ENCODE assay signal across 15 cellular contexts in the genomic region with DNA sequence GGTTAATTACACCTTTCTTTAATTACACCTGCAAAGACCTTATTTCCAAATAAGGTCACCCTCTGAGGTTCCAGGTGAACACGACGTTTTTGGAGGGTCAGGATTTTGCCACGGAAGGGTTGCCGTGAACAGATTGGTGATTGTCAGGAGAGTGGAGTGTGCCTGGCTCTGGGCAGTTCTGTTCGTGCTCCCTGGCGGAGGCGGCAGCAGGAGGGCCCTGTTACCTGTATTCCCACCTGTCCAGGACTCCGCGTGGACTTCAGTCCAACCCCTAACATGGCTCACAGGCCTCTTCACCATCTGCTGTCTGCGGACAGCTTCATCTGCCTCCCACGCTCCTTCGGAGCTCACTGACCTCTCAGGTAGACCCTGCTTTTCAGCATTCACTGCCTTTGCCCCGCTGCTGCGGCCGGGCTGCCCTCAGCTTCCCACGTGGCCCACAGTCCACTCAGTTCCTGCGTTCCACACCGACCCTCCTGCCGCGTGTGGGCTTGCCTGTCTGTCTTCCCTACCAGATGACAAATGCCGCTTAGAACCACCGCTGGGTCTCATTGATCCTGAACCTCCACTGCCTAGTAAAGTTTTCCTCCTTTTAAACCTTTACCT.
DNase-seq lines count a peak whose midpoint lies in the region; ATAC-seq and TF ChIP-seq lines count a peak whose summit lies in the region.
"Had no signal": no experiment of that assay in that cellular context is flagged by ENCODE, and none has a peak within 500 bp of the region (broad histone marks: within the 10 kb centered on the region; RNA-seq: fewer than 3 reads in every experiment).

No MANE protein-coding gene starts in this region.

- no peaks in the 10 kb centered on the region for H3K9me1 ChIP-seq in IMR-90 (ENCODE audit: insufficient read depth, low read length)

- H3K14ac ChIP-seq in IMR-90 (replicated peaks; ENCODE audit: low read depth, low read length): no peak overlapping the region

- TF ChIP-seq POLR2A in IMR-90 (IDR thresholded peaks at IDR 0.05; ENCODE audit: low read depth, low read length) (no peak), vagina (IDR thresholded peaks at IDR 0.05) (no peak), right lobe of liver (IDR thresholded peaks at IDR 0.05) (no peak)

- in situ Hi-C loops in IMR-90 (cut with MboI; ENCODE audit: low sequenced_read_pairs): no loop called here

- peak overlapping the region; percentile 21 for H2AFZ ChIP-seq in IMR-90 (replicated peaks; ENCODE audit: low read length, poor library complexity)
- H2AFZ ChIP-seq: GM23248 had no signal

- H3K4ac ChIP-seq in IMR-90 (ENCODE audit: low read depth, low read length): no peak overlapping the region

- H3K27me3 ChIP-seq in IMR-90 (ENCODE audit: control insufficient read depth, insufficient read depth, low read length): peaks cover 6% of the 10 kb centered on the region; the same call in 1 of the 2 replicates
- no peaks in the 10 kb centered on the region for H3K27me3 ChIP-seq in vagina
- no peaks in the 10 kb centered on the region for H3K27me3 ChIP-seq in right lobe of liver
- H3K27me3 ChIP-seq: BLaER1 treated with 17β-estradiol and CSF1 and Interleukin-3, amounts not matched to agents 10 nM and 100 nM had no signal

- no peak overlapping the region for H4K91ac ChIP-seq in IMR-90 (ENCODE audit: insufficient read depth, low read depth, low read length)

- no peaks in the 10 kb centered on the region for H3K79me1 ChIP-seq in IMR-90 (ENCODE audit: low read depth in 1 of 2, low read length in 2 of 2)

- intact Hi-C loops in activated CD4-positive, alpha-beta T cell treated with anti-CD3 and anti-CD28 coated beads, Interleukin-2, amount 10 ng/mL, durations not matched to agents 24 days and 14 days (cut with micrococcal nuclease): no loop called here
- intact Hi-C loops in IMR-90 (cut with micrococcal nuclease) (no loop called here), vagina (cut with DNase I) (no loop called here), right lobe of liver (cut with DNase I) (no loop called here)

- no peak overlapping the region for H3K27ac ChIP-seq in IMR-90 (ENCODE audit: insufficient read depth, low read length)
- no peak overlapping the region for H3K27ac ChIP-seq in vagina
- H3K27ac ChIP-seq in right lobe of liver: no peak overlapping the region
- H3K27ac ChIP-seq: 22Rv1; BLaER1 treated with 17β-estradiol and CSF1 and Interleukin-3, amounts not matched to agents 10 nM and 100 nM; GM23248 had no signal

- H3K4me3 ChIP-seq in IMR-90 (ENCODE audit: insufficient read depth, low read depth, low read length): no peak overlapping the region
- no peak overlapping the region for H3K4me3 ChIP-seq in vagina
- H3K4me3 ChIP-seq in right lobe of liver: no peak overlapping the region
- H3K4me3 ChIP-seq: BLaER1 treated with 17β-estradiol and CSF1 and Interleukin-3, amounts not matched to agents 10 nM and 100 nM; GM12878; GM23248 had no signal

- no peak overlapping the region for H4K8ac ChIP-seq in IMR-90 (ENCODE audit: low read depth in 2 of 2, low read length in 2 of 2)

- no peak overlapping the region for H3K56ac ChIP-seq in IMR-90 (ENCODE audit: extremely low read depth, insufficient read depth, low read length)

- no peaks in the 10 kb centered on the region for H3K9me3 Mint-ChIP-seq in activated CD4-positive, alpha-beta T cell treated with anti-CD3 and anti-CD28 coated beads, Interleukin-2, amount 10 ng/mL, durations not matched to agents 24 days and 14 days
- no peaks in the 10 kb centered on the region for H3K9me3 Mint-ChIP-seq in nephron progenitor cell

- H3K9me3 ChIP-seq in IMR-90 (ENCODE audit: control insufficient read depth, insufficient read depth, low read length): 0 out of 2 replicates have a peak, but pooled peaks cover 6% of the 10 kb centered on the region
- H3K9me3 ChIP-seq in vagina: no peaks in the 10 kb centered on the region
- no peaks in the 10 kb centered on the region for H3K9me3 ChIP-seq in right lobe of liver
- H3K9me3 ChIP-seq: BLaER1 treated with 17β-estradiol and CSF1 and Interleukin-3, amounts not matched to agents 10 nM and 100 nM had no signal

- H4K5ac ChIP-seq in IMR-90 (ENCODE audit: low read depth, low read length): no peak overlapping the region

- no peak overlapping the region for H3K27ac Mint-ChIP-seq in activated CD4-positive, alpha-beta T cell treated with anti-CD3 and anti-CD28 coated beads, Interleukin-2, amount 10 ng/mL, durations not matched to agents 24 days and 14 days
- H3K27ac Mint-ChIP-seq in nephron progenitor cell: peak overlapping the region; percentile 95
- H3K27ac Mint-ChIP-seq: CD4-positive, CD25-positive, alpha-beta regulatory T cell; IgD-negative memory B cell had no signal

- no peaks in the 10 kb centered on the region for H4K20me1 ChIP-seq in IMR-90 (ENCODE audit: insufficient read depth, low read length)
- H4K20me1 ChIP-seq: BLaER1 treated with 17β-estradiol and CSF1 and Interleukin-3, amounts not matched to agents 10 nM and 100 nM had no signal

- DNase-seq in activated CD4-positive, alpha-beta T cell treated with anti-CD3 and anti-CD28 coated beads, Interleukin-2, amount 10 ng/mL, durations not matched to agents 24 days and 14 days: peak; percentile 39
- no peak for DNase-seq in activated CD4-positive, alpha-beta T cell treated with anti-CD3 and anti-CD28 coated beads for 48 hours
- DNase-seq in IMR-90 (no peak), nephron progenitor cell (no peak), vagina (ENCODE audit: extremely low spot score in 2 of 2) (peak; percentile 67 to 81), right lobe of liver (no peak)
- DNase-seq: Calu3; CD4-positive, CD25-positive, alpha-beta regulatory T cell; DMS79; GM23248 had no signal

- H3K36me3 ChIP-seq in IMR-90 (ENCODE audit: control insufficient read depth, insufficient read depth, low read length) (no peaks in the 10 kb centered on the region), vagina (no peaks in the 10 kb centered on the region), right lobe of liver (no peaks in the 10 kb centered on the region)
- H3K36me3 ChIP-seq: BLaER1 treated with 17β-estradiol and CSF1 and Interleukin-3, amounts not matched to agents 10 nM and 100 nM had no signal

- H2BK15ac ChIP-seq in IMR-90 (ENCODE audit: low read depth, low read length): no peak overlapping the region

- no peak for TF ChIP-seq CTCF in IMR-90 (conservative IDR thresholded peaks at IDR 0.05; ENCODE audit: low read depth, low read length)
- TF ChIP-seq CTCF in nephron progenitor cell (IDR thresholded peaks at IDR 0.05): no peak
- no peak for TF ChIP-seq CTCF in vagina (IDR thresholded peaks at IDR 0.05)
- no peak for TF ChIP-seq CTCF in right lobe of liver (IDR thresholded peaks at IDR 0.05)

- POLR2A ChIA-PET in IMR-90 (lab: Charles Lee; ENCODE audit: unreplicated experiment): no interaction called here

- H3K4me2 ChIP-seq in IMR-90 (ENCODE audit: low read depth, low read length): no peak overlapping the region
- H3K4me2 ChIP-seq: BLaER1 treated with 17β-estradiol and CSF1 and Interleukin-3, amounts not matched to agents 10 nM and 100 nM had no signal

- dilution Hi-C loops in IMR-90 (cut with HindIII; ENCODE audit: low sequenced_read_pairs, unreplicated experiment): no loop called here

- peaks cover 9% of the 10 kb centered on the region for H3K27me3 Mint-ChIP-seq in activated CD4-positive, alpha-beta T cell treated with anti-CD3 and anti-CD28 coated beads, Interleukin-2, amount 10 ng/mL, durations not matched to agents 24 days and 14 days
- peaks cover 8% of the 10 kb centered on the region for H3K27me3 Mint-ChIP-seq in nephron progenitor cell (ENCODE audit: low read depth, poor library complexity)
- H3K27me3 Mint-ChIP-seq: CD4-positive, CD25-positive, alpha-beta regulatory T cell had no signal

- H3K4me1 Mint-ChIP-seq in activated CD4-positive, alpha-beta T cell treated with anti-CD3 and anti-CD28 coated beads, Interleukin-2, amount 10 ng/mL, durations not matched to agents 24 days and 14 days: no peaks in the 10 kb centered on the region
- peaks cover 26% of the 10 kb centered on the region for H3K4me1 Mint-ChIP-seq in nephron progenitor cell
- H3K4me1 Mint-ChIP-seq: CD4-positive, CD25-positive, alpha-beta regulatory T cell; IgD-negative memory B cell had no signal

- no peak overlapping the region for H2BK5ac ChIP-seq in IMR-90 (ENCODE audit: low read depth, low read length, poor library complexity, severe bottlenecking)

- no peak overlapping the region for H2BK120ac ChIP-seq in IMR-90 (ENCODE audit: low read depth, low read length)

- ATAC-seq in IMR-90 (ENCODE audit: low read depth): no peak
- no peak for ATAC-seq in HG03342 (IDR thresholded peaks at IDR 0.05; ENCODE audit: unreplicated experiment)
- ATAC-seq in right lobe of liver: no peak
- ATAC-seq: GM12878 had no signal

- no peak overlapping the region for H2AK5ac ChIP-seq in IMR-90 (ENCODE audit: low read depth, low read length)

- no peak overlapping the region for H3K23ac ChIP-seq in IMR-90 (ENCODE audit: low read depth, low read length)

- H3K4me1 ChIP-seq in IMR-90 (ENCODE audit: control insufficient read depth, insufficient read depth, low read length) (no peaks in the 10 kb centered on the region), vagina (peaks cover 17% of the 10 kb centered on the region), right lobe of liver (no peaks in the 10 kb centered on the region)
- H3K4me1 ChIP-seq: BLaER1 treated with 17β-estradiol and CSF1 and Interleukin-3, amounts not matched to agents 10 nM and 100 nM had no signal

- 67% methylated on average over 8 of the region's 22 CpGs; no CpG with 5 or more reads in 1 of the 2 experiments for WGBS in IMR-90 (ENCODE audit: extremely low coverage in 2 of 2, insufficient read length in 1 of 2), 2 experiments
- WGBS in right lobe of liver (ENCODE audit: insufficient coverage, low coverage, low lambda C conversion rate, missing lambda C conversion rate): 79% methylated on average over 15 of the region's 22 CpGs

- no peak overlapping the region for H2AK9ac ChIP-seq in IMR-90 (replicated peaks; ENCODE audit: low read depth, low read length, poor library complexity)

- TF ChIP-seq RAD21 in IMR-90 (IDR thresholded peaks at IDR 0.05; ENCODE audit: low read length): no peak

- H3K18ac ChIP-seq in IMR-90 (ENCODE audit: low read depth, low read length): no peak overlapping the region

- CTCF ChIA-PET in IMR-90 (lab: Yijun Ruan, JAX): interaction anchor here (0.7 kb wide), 1 partner anchor 14 kb away, joined by 3 read pairs; no protein-coding TSS in a partner anchor

- H3K36me3 Mint-ChIP-seq in activated CD4-positive, alpha-beta T cell treated with anti-CD3 and anti-CD28 coated beads, Interleukin-2, amount 10 ng/mL, durations not matched to agents 24 days and 14 days (ENCODE audit: low read depth): no peaks in the 10 kb centered on the region
- H3K36me3 Mint-ChIP-seq in nephron progenitor cell (ENCODE audit: low read depth): no peaks in the 10 kb centered on the region
- H3K36me3 Mint-ChIP-seq: CD4-positive, CD25-positive, alpha-beta regulatory T cell; IgD-negative memory B cell had no signal

- H3K4me3 Mint-ChIP-seq in activated CD4-positive, alpha-beta T cell treated with anti-CD3 and anti-CD28 coated beads, Interleukin-2, amount 10 ng/mL, durations not matched to agents 24 days and 14 days: no peak overlapping the region
- H3K4me3 Mint-ChIP-seq in nephron progenitor cell: no peak overlapping the region
- H3K4me3 Mint-ChIP-seq: CD4-positive, CD25-positive, alpha-beta regulatory T cell; IgD-negative memory B cell had no signal

- H2BK20ac ChIP-seq in IMR-90 (ENCODE audit: low read depth, low read length): no peak overlapping the region

- no peak overlapping the region for H3K9ac ChIP-seq in IMR-90 (ENCODE audit: low read depth, low read length)
- H3K9ac ChIP-seq: BLaER1 treated with 17β-estradiol and CSF1 and Interleukin-3, amounts not matched to agents 10 nM and 100 nM; GM23248 had no signal

- BruUV-seq in IMR-90 (replicated peaks; lab: Mats Ljungman, UMichigan): no TSS peak

Comparison
In these comparisons a context has a peak if more than half of its experiments do, and no peak if none do; other contexts are left out.
1. DNase-seq: peak in activated CD4-positive, alpha-beta T cell treated with anti-CD3 and anti-CD28 coated beads, Interleukin-2, amount 10 ng/mL, durations not matched to agents 24 days and 14 days (single experiment) and vagina (2 of 2); none in activated CD4-positive, alpha-beta T cell treated with anti-CD3 and anti-CD28 coated beads for 48 hours (single experiment), IMR-90 (single experiment), nephron progenitor cell (single experiment) and right lobe of liver (0 of 3).